Comparison of ENCODE assay signal across 30 cellular contexts in the genomic region with DNA sequence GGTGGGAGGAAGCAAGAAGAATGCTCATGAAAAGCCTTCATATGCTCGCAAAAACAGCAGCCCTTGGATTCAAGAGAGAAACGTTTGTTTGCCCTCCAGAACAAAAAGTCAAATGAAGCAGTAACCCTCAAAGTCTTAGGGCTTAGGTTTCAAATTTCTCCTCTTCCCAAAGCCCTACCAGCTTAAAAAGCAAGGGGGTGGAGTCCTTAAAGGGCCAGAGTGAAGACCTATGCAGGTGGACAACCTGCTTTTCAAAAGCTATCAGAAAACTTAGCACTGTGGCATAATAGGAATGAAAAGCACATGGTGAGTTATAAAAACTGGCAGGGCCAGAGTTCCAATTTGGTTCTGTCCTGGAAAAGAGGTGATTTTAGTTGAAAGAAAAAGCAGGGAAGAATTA.
"Had no signal": no experiment of that assay in that cellular context is flagged by ENCODE, and none has a peak within 500 bp of the region (broad histone marks: within the 10 kb centered on the region; RNA-seq: fewer than 3 reads in every experiment).

No MANE protein-coding gene starts in this region.

- H3K36me3 Mint-ChIP-seq: activated naive CD8-positive, alpha-beta T cell treated with anti-CD3 and anti-CD28 coated beads for 36 hours; memory B cell; naive thymus-derived CD8-positive, alpha-beta T cell; stimulated activated memory B cell treated with anti-CD40 and anti-IgM and Interleukin-4, amounts not matched to agents 10 μg/mL and 1 μg/mL and 100 μg/mL, for 72 hours; type B pancreatic cell had no signal

- H3K27ac Mint-ChIP-seq: activated naive CD4-positive, alpha-beta T cell treated with anti-CD3 and anti-CD28 coated beads for 36 hours; activated naive CD8-positive, alpha-beta T cell treated with anti-CD3 and anti-CD28 coated beads for 36 hours; memory B cell; naive thymus-derived CD8-positive, alpha-beta T cell; stimulated activated memory B cell treated with anti-CD40 and anti-IgM and Interleukin-4, amounts not matched to agents 10 μg/mL and 1 μg/mL and 100 μg/mL, for 72 hours; stimulated activated naive CD8-positive, alpha-beta T cell treated with anti-CD3 and anti-CD28 coated beads, Interleukin-15, amount 100 ng/mL, for 72 hours; T-helper 1 cell treated with Interleukin-12 subunit alpha and Interleukin-12 subunit beta and Interleukin-4 antibody, amounts not matched to agents 30 μg/mL and 1 μg/mL, for 36 hours; type B pancreatic cell had no signal

- H3K4me2 ChIP-seq: smooth muscle cell had no signal

- H3K4me3 ChIP-seq: ascending aorta, breast epithelium, esophagus muscularis mucosa, heart left ventricle, right atrium auricular region, smooth muscle cell, uterus had no signal

- H3K9me3 ChIP-seq: ascending aorta, breast epithelium, esophagus muscularis mucosa, heart left ventricle, neutrophil, right atrium auricular region, uterus had no signal

- H3K36me3 ChIP-seq: ascending aorta, breast epithelium, esophagus muscularis mucosa, heart left ventricle, neutrophil, right atrium auricular region, uterus had no signal

- H3K9me3 Mint-ChIP-seq: activated naive CD4-positive, alpha-beta T cell treated with anti-CD3 and anti-CD28 coated beads for 36 hours; activated naive CD8-positive, alpha-beta T cell treated with anti-CD3 and anti-CD28 coated beads for 36 hours; T-helper 1 cell treated with Interleukin-12 subunit alpha and Interleukin-12 subunit beta and Interleukin-4 antibody, amounts not matched to agents 30 μg/mL and 1 μg/mL, for 36 hours; type B pancreatic cell had no signal

- H3K4me1 Mint-ChIP-seq: activated naive CD8-positive, alpha-beta T cell treated with anti-CD3 and anti-CD28 coated beads for 36 hours; memory B cell; naive thymus-derived CD8-positive, alpha-beta T cell; stimulated activated memory B cell treated with anti-CD40 and anti-IgM and Interleukin-4, amounts not matched to agents 10 μg/mL and 1 μg/mL and 100 μg/mL, for 72 hours; stimulated activated naive CD8-positive, alpha-beta T cell treated with anti-CD3 and anti-CD28 coated beads, Interleukin-15, amount 100 ng/mL, for 72 hours had no signal

- DNase-seq: activated CD4-positive, alpha-beta T cell treated with anti-CD3 and anti-CD28 coated beads for 48 hours; activated CD4-positive, alpha-beta T cell treated with anti-CD3 and anti-CD28 coated beads, Interleukin-2, amount 50 U/mL, for 48 hours; activated CD8-positive, alpha-beta memory T cell treated with anti-CD3 and anti-CD28 coated beads for 24 hours; activated effector memory CD4-positive, alpha-beta T cell treated with anti-CD3 and anti-CD28 coated beads, Interleukin-2, amount 50 U/mL, for 16 hours; activated naive CD4-positive, alpha-beta T cell treated with anti-CD3 and anti-CD28 coated beads for 36 hours; activated naive CD8-positive, alpha-beta T cell treated with anti-CD3 and anti-CD28 coated beads for 36 hours; central memory CD4-positive, alpha-beta T cell; foreskin keratinocyte; heart left ventricle; hypothalamus; islet precursor cell; naive thymus-derived CD8-positive, alpha-beta T cell; stimulated activated CD4-positive, alpha-beta T cell treated with anti-CD3 and anti-CD28 coated beads, Interleukin-1b, Interleukin-23, amount 100 ng/mL, for 48 hours; stimulated activated CD4-positive, alpha-beta T cell treated with anti-CD3 and anti-CD28 coated beads, Interleukin-4, amount 100 ng/mL, for 4 hours; stimulated activated CD8-positive, alpha-beta memory T cell treated with anti-CD3 and anti-CD28 coated beads, Interleukin-4, amount 100 ng/mL, for 48 hours; stimulated activated naive CD8-positive, alpha-beta T cell treated with anti-CD3 and anti-CD28 coated beads, Interleukin-15, amount 100 ng/mL, for 72 hours; substantia nigra; T-helper 9 cell; uterus had no signal

- H3K27me3 Mint-ChIP-seq: activated naive CD8-positive, alpha-beta T cell treated with anti-CD3 and anti-CD28 coated beads for 36 hours; memory B cell; stimulated activated memory B cell treated with anti-CD40 and anti-IgM and Interleukin-4, amounts not matched to agents 10 μg/mL and 1 μg/mL and 100 μg/mL, for 72 hours; stimulated activated naive CD8-positive, alpha-beta T cell treated with anti-CD3 and anti-CD28 coated beads, Interleukin-15, amount 100 ng/mL, for 72 hours; type B pancreatic cell had no signal

- H3K4me3 Mint-ChIP-seq: activated naive CD4-positive, alpha-beta T cell treated with anti-CD3 and anti-CD28 coated beads for 36 hours; activated naive CD8-positive, alpha-beta T cell treated with anti-CD3 and anti-CD28 coated beads for 36 hours; memory B cell; naive thymus-derived CD8-positive, alpha-beta T cell; stimulated activated memory B cell treated with anti-CD40 and anti-IgM and Interleukin-4, amounts not matched to agents 10 μg/mL and 1 μg/mL and 100 μg/mL, for 72 hours; stimulated activated naive CD8-positive, alpha-beta T cell treated with anti-CD3 and anti-CD28 coated beads, Interleukin-15, amount 100 ng/mL, for 72 hours; T-helper 1 cell treated with Interleukin-12 subunit alpha and Interleukin-12 subunit beta and Interleukin-4 antibody, amounts not matched to agents 30 μg/mL and 1 μg/mL, for 36 hours; type B pancreatic cell had no signal

- ATAC-seq: foreskin keratinocyte; heart left ventricle; naive thymus-derived CD8-positive, alpha-beta T cell; stimulated activated memory B cell treated with anti-CD40 and anti-IgM and Interleukin-4, amounts not matched to agents 10 μg/mL and 1 μg/mL and 100 μg/mL, for 72 hours; stimulated activated naive CD8-positive, alpha-beta T cell treated with anti-CD3 and anti-CD28 coated beads, Interleukin-15, amount 100 ng/mL, for 72 hours had no signal

- H3K4me1 ChIP-seq: breast epithelium, esophagus muscularis mucosa, foreskin keratinocyte, heart left ventricle, right atrium auricular region, uterus had no signal

- H3K27ac ChIP-seq: ascending aorta, breast epithelium, esophagus muscularis mucosa, foreskin keratinocyte, heart left ventricle, neutrophil, right atrium auricular region, uterus, VCaP had no signal

- H3K27me3 ChIP-seq: ascending aorta, esophagus muscularis mucosa, foreskin keratinocyte, neutrophil, right atrium auricular region, uterus had no signal
